In genomic region chr11:106763516-106763915, GRCh38 we compare ENCODE assay signal across 22 cellular contexts.
A peak's percentile ranks its signal among the peaks of the same experiment; 100 is the strongest.
DNase-seq lines count a peak whose midpoint lies in the region; ATAC-seq and TF ChIP-seq lines count a peak whose summit lies in the region.
"Had no signal": no experiment of that assay in that cellular context is flagged by ENCODE, and none has a peak within 500 bp of the region (broad histone marks: within the 10 kb centered on the region; RNA-seq: fewer than 3 reads in every experiment).

No MANE protein-coding gene starts in this region.

- intact Hi-C loops in activated T-helper 2 cell treated with anti-CD3 and anti-CD28 coated beads, Interferon-gamma antibody, Interleukin-2, Interleukin-4, amounts not matched to agents 10 μg/mL and 5 μg/mL and 100 μg/mL, durations not matched to agents 14 hours and 24 hours and 36 hours (cut with micrococcal nuclease), result no loop called here

- no peak overlapping the region for H3K27ac Mint-ChIP-seq in activated T-helper 2 cell treated with anti-CD3 and anti-CD28 coated beads, Interferon-gamma antibody, Interleukin-2, Interleukin-4, amounts not matched to agents 10 μg/mL and 5 μg/mL and 100 μg/mL, durations not matched to agents 14 hours and 24 hours and 36 hours
- H3K27ac Mint-ChIP-seq in type B pancreatic cell, result no peak overlapping the region
- H3K27ac Mint-ChIP-seq: T-helper 1 cell treated with Interleukin-12 subunit alpha and Interleukin-12 subunit beta and Interleukin-4 antibody, amounts not matched to agents 30 μg/mL and 1 μg/mL, for 36 hours had no signal

- DNase-seq in DND-41 (no peak), NCI-H2171 treated with DMSO at 0.1 percent for 48 hours (lab: John Stamatoyannopoulos, UW) (peak; percentile 60), adipocyte (ENCODE audit: low read depth) (peak; percentile 44), fibroblast of lung (ENCODE audit: low read depth in 2 of 2) (peak; percentile 11 to 17), type B pancreatic cell (ENCODE audit: extremely low spot score, unreplicated experiment) (no peak), NCI-H2081 treated with DMSO at 0.1 percent for 48 hours (lab: John Stamatoyannopoulos, UW) (no peak)
- DNase-seq in activated T-helper 2 cell treated with anti-CD3 and anti-CD28 coated beads, Interferon-gamma antibody, Interleukin-2, Interleukin-4, amounts not matched to agents 10 μg/mL and 5 μg/mL and 100 μg/mL, durations not matched to agents 14 hours and 24 hours and 36 hours (ENCODE audit: low spot score), result no peak
- DNase-seq: C1 segment of cervical spinal cord; CD4-positive, alpha-beta memory T cell; COR-L47; DMS79 treated with DMSO at 0.1 percent for 48 hours; GM23248; H7; Kasumi-1; MV-4-11; NCI-H2029; NCI-H226; NCI-H526; SIG-M5 had no signal

- no peak overlapping the region for H3K4me3 Mint-ChIP-seq in activated T-helper 2 cell treated with anti-CD3 and anti-CD28 coated beads, Interferon-gamma antibody, Interleukin-2, Interleukin-4, amounts not matched to agents 10 μg/mL and 5 μg/mL and 100 μg/mL, durations not matched to agents 14 hours and 24 hours and 36 hours (ENCODE audit: low read depth)
- H3K4me3 Mint-ChIP-seq in type B pancreatic cell, result no peak overlapping the region
- H3K4me3 Mint-ChIP-seq: T-helper 1 cell treated with Interleukin-12 subunit alpha and Interleukin-12 subunit beta and Interleukin-4 antibody, amounts not matched to agents 30 μg/mL and 1 μg/mL, for 36 hours had no signal

- H3K27ac ChIP-seq in DND-41 (ENCODE audit: low read length), result peak overlapping the region; percentile 35; the same call in 1 of the 2 replicates
- H3K27ac ChIP-seq in fibroblast of lung (ENCODE audit: insufficient read depth, low read length), result no peak overlapping the region
- H3K27ac ChIP-seq: GM23248, SK-N-MC had no signal

- H3K4me3 ChIP-seq in DND-41 (ENCODE audit: low read depth in 1 of 2, low read length in 2 of 2) (no peak overlapping the region), adipocyte (ENCODE audit: low read length) (no peak overlapping the region), fibroblast of lung (replicated peaks in 1 of 4; ENCODE audit: control extremely low read depth in 1 of 4, insufficient read depth in 1 of 4, low read depth in 3 of 4, low read length in 4 of 4) (no peak overlapping the region)
- H3K4me3 ChIP-seq: GM23248, K562, SK-N-MC had no signal

- H3K4me2 ChIP-seq in DND-41 (ENCODE audit: insufficient read depth, low read length), result no peak overlapping the region
- no peak overlapping the region for H3K4me2 ChIP-seq in fibroblast of lung (ENCODE audit: extremely low read depth, insufficient read depth, low read length)

- H3K9me3 ChIP-seq in DND-41 (ENCODE audit: insufficient read depth, low read length, severe bottlenecking), result no peaks in the 10 kb centered on the region
- H3K9me3 ChIP-seq in adipocyte (ENCODE audit: control insufficient read depth, low read length), result no peaks in the 10 kb centered on the region
- H3K9me3 ChIP-seq in fibroblast of lung (ENCODE audit: control insufficient read depth, insufficient read depth, low read depth, low read length), result no peaks in the 10 kb centered on the region

- H3K36me3 ChIP-seq in DND-41 (ENCODE audit: insufficient read depth, low read length) (no peaks in the 10 kb centered on the region), adipocyte (ENCODE audit: control insufficient read depth, insufficient read depth, low read length, severe bottlenecking) (no peaks in the 10 kb centered on the region), fibroblast of lung (ENCODE audit: control insufficient read depth, insufficient read depth, low read length) (no peaks in the 10 kb centered on the region)

- peaks cover 39% of the 10 kb centered on the region for H3K4me1 ChIP-seq in DND-41 (ENCODE audit: insufficient read depth, low read length)
- peaks cover under 1% of the 10 kb centered on the region for H3K4me1 ChIP-seq in adipocyte (ENCODE audit: control insufficient read depth, insufficient read depth, low read length)
- no peaks in the 10 kb centered on the region for H3K4me1 ChIP-seq in fibroblast of lung (ENCODE audit: control insufficient read depth, extremely low read depth, insufficient read depth, low read length)

- H3K79me2 ChIP-seq in DND-41 (ENCODE audit: insufficient read depth, low read length) (no peaks in the 10 kb centered on the region), fibroblast of lung (ENCODE audit: control insufficient read depth, insufficient read depth, low read length) (no peaks in the 10 kb centered on the region)

- H3K27me3 ChIP-seq in DND-41 (ENCODE audit: insufficient read depth, low read length, poor library complexity) (no peaks in the 10 kb centered on the region), adipocyte (replicated peaks; ENCODE audit: control insufficient read depth, insufficient read depth, low read length) (no peaks in the 10 kb centered on the region), fibroblast of lung (ENCODE audit: control insufficient read depth, insufficient read depth, low read length) (no peaks in the 10 kb centered on the region)

- H2AFZ ChIP-seq in DND-41 (ENCODE audit: low read depth, low read length) (no peak overlapping the region), fibroblast of lung (ENCODE audit: low read length) (no peak overlapping the region)
- H2AFZ ChIP-seq: GM23248 had no signal

- TF ChIP-seq CTCF in DND-41 (IDR thresholded peaks at IDR 0.05; ENCODE audit: borderline replicate concordance, extremely low read depth, low read length, poor library complexity, severe bottlenecking) (no peak), fibroblast of lung (conservative IDR thresholded peaks at IDR 0.05 in 1 of 2, IDR thresholded peaks at IDR 0.05 in 1 of 2; ENCODE audit: low read depth in 1 of 2, low read length in 2 of 2) (no peak), type B pancreatic cell (conservative IDR thresholded peaks at IDR 0.05) (no peak)

- no peaks in the 10 kb centered on the region for H3K27me3 Mint-ChIP-seq in activated T-helper 2 cell treated with anti-CD3 and anti-CD28 coated beads, Interferon-gamma antibody, Interleukin-2, Interleukin-4, amounts not matched to agents 10 μg/mL and 5 μg/mL and 100 μg/mL, durations not matched to agents 14 hours and 24 hours and 36 hours (ENCODE audit: low read depth)
- no peaks in the 10 kb centered on the region for H3K27me3 Mint-ChIP-seq in type B pancreatic cell
- H3K27me3 Mint-ChIP-seq: CD4-positive, alpha-beta memory T cell had no signal

- no peaks in the 10 kb centered on the region for H3K4me1 Mint-ChIP-seq in activated T-helper 2 cell treated with anti-CD3 and anti-CD28 coated beads, Interferon-gamma antibody, Interleukin-2, Interleukin-4, amounts not matched to agents 10 μg/mL and 5 μg/mL and 100 μg/mL, durations not matched to agents 14 hours and 24 hours and 36 hours (ENCODE audit: low read depth)
- peaks cover 7% of the 10 kb centered on the region for H3K4me1 Mint-ChIP-seq in type B pancreatic cell (ENCODE audit: unreplicated experiment)
- H3K4me1 Mint-ChIP-seq: CD4-positive, alpha-beta memory T cell had no signal

- H3K9ac ChIP-seq in DND-41 (ENCODE audit: low read depth, low read length) (no peak overlapping the region), adipocyte (ENCODE audit: low read length) (no peak overlapping the region), fibroblast of lung (ENCODE audit: insufficient read depth, low read length) (no peak overlapping the region)
- H3K9ac ChIP-seq: GM23248 had no signal

- H3K36me3 Mint-ChIP-seq in activated T-helper 2 cell treated with anti-CD3 and anti-CD28 coated beads, Interferon-gamma antibody, Interleukin-2, Interleukin-4, amounts not matched to agents 10 μg/mL and 5 μg/mL and 100 μg/mL, durations not matched to agents 14 hours and 24 hours and 36 hours (ENCODE audit: low read depth), result no peaks in the 10 kb centered on the region
- H3K36me3 Mint-ChIP-seq in type B pancreatic cell, result no peaks in the 10 kb centered on the region
- H3K36me3 Mint-ChIP-seq: CD4-positive, alpha-beta memory T cell had no signal

- H4K20me1 ChIP-seq in DND-41 (ENCODE audit: insufficient read depth, low read length) (no peaks in the 10 kb centered on the region), fibroblast of lung (ENCODE audit: control insufficient read depth, extremely low read depth, insufficient read depth, low read length) (no peaks in the 10 kb centered on the region)

- ATAC-seq in DND-41 (ENCODE audit: insufficient read depth, low read depth), result no peak
- ATAC-seq: K562 had no signal

- peaks cover 16% of the 10 kb centered on the region for H3K9me3 Mint-ChIP-seq in activated T-helper 2 cell treated with anti-CD3 and anti-CD28 coated beads, Interferon-gamma antibody, Interleukin-2, Interleukin-4, amounts not matched to agents 10 μg/mL and 5 μg/mL and 100 μg/mL, durations not matched to agents 14 hours and 24 hours and 36 hours
- H3K9me3 Mint-ChIP-seq in type B pancreatic cell, result peaks cover 3% of the 10 kb centered on the region

Comparison
In these comparisons a context has a peak if more than half of its experiments do, and no peak if none do; other contexts are left out.
1. DNase-seq: peak in NCI-H2171 treated with DMSO at 0.1 percent for 48 hours (single experiment), adipocyte (single experiment) and fibroblast of lung (2 of 2); none in DND-41 (single experiment), activated T-helper 2 cell treated with anti-CD3 and anti-CD28 coated beads, Interferon-gamma antibody, Interleukin-2, Interleukin-4, amounts not matched to agents 10 μg/mL and 5 μg/mL and 100 μg/mL, durations not matched to agents 14 hours and 24 hours and 36 hours (single experiment), type B pancreatic cell (single experiment) and NCI-H2081 treated with DMSO at 0.1 percent for 48 hours (single experiment).